In the genomic region with DNA sequence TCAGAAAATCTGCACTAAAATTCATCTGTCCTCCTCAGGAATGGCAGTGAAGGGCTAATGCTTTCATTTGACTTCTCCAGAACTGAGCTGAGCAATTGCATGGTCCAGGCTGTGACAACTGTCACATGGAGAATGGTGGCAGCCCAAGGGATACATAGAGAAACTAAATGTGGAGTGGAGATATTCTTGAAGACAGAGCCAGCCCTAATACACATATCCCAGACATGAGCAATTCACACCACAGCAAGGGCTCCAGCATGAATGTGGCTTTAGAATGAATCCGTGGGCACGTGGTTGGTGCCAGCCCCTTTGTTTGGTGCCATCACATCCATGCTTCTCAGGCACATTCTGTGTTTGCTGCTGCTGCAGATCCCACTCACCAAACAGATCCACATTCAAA, we compare ENCODE assay signal across 28 cellular contexts.
"Had no signal": no experiment of that assay in that cellular context is flagged by ENCODE, and none has a peak within 500 bp of the region (broad histone marks: within the 10 kb centered on the region; RNA-seq: fewer than 3 reads in every experiment).

No MANE protein-coding gene starts in this region.

- H3K9me3 ChIP-seq: neutrophil, pancreas, prostate gland, right lobe of liver, sigmoid colon, spleen, stomach, thoracic aorta, thyroid gland, tibial nerve, upper lobe of left lung, vagina had no signal

- H3K27me3 ChIP-seq: neutrophil, pancreas, right lobe of liver, sigmoid colon, spleen, stomach, thyroid gland, tibial nerve, upper lobe of left lung, vagina had no signal

- H3K4me2 ChIP-seq: smooth muscle cell had no signal

- ATAC-seq: naive thymus-derived CD8-positive, alpha-beta T cell; natural killer cell treated with Interleukin-12 subunit alpha and Interleukin-12 subunit beta and Interleukin-15 and Interleukin-18, amount 100 ng/mL, for 72 hours; pancreas; right cardiac atrium; right lobe of liver; stimulated activated effector memory CD8-positive, alpha-beta T cell treated with anti-CD3 and anti-CD28 coated beads, Interleukin-12 subunit alpha, Interleukin-12 subunit beta, amount 100 ng/mL, for 72 hours; stimulated activated naive B cell treated with anti-CD40 and anti-IgM and Interleukin-4, amounts not matched to agents 10 μg/mL and 1 μg/mL and 100 μg/mL, for 72 hours had no signal

- H3K27ac ChIP-seq: neutrophil, pancreas, prostate gland, right lobe of liver, sigmoid colon, skin epidermis, spleen, stomach, thoracic aorta, thyroid gland, tibial nerve, upper lobe of left lung, vagina had no signal

- H3K36me3 ChIP-seq: neutrophil, pancreas, prostate gland, right lobe of liver, sigmoid colon, spleen, stomach, thoracic aorta, thyroid gland, tibial nerve, upper lobe of left lung, vagina had no signal

- FAIRE-seq: pancreas, urothelium cell line had no signal

- H3K4me1 ChIP-seq: prostate gland, right lobe of liver, sigmoid colon, spleen, stomach, thyroid gland, tibial nerve, upper lobe of left lung, vagina had no signal

- DNase-seq: naive thymus-derived CD8-positive, alpha-beta T cell; nephron progenitor cell; nucleus accumbens; pancreas; right cardiac atrium; right lobe of liver; sigmoid colon; spleen; stimulated activated CD4-positive, alpha-beta T cell treated with anti-CD3 and anti-CD28 coated beads, Interleukin-12 subunit alpha, Interleukin-12 subunit beta, amount 100 ng/mL, for 4 hours; stimulated activated CD4-positive, alpha-beta T cell treated with anti-CD3 and anti-CD28 coated beads, Interleukin-2, amount 100 ng/mL, for 24 hours; stimulated activated CD4-positive, alpha-beta T cell treated with anti-CD3 and anti-CD28 coated beads, Interleukin-2, amount 100 ng/mL, for 48 hours; stimulated activated CD4-positive, alpha-beta T cell treated with anti-CD3 and anti-CD28 coated beads, Interleukin-4, amount 100 ng/mL, for 24 hours; stimulated activated naive B cell treated with anti-CD40 and anti-IgM and Interleukin-4, amounts not matched to agents 10 μg/mL and 1 μg/mL and 100 μg/mL, for 72 hours; stimulated activated naive CD4-positive, alpha-beta T cell treated with Interleukin-2 at 50 U/mL for 16 hours; stomach; thyroid gland; trophoblast cell; upper lobe of left lung had no signal

- H3K4me3 ChIP-seq: pancreas, prostate gland, right lobe of liver, sigmoid colon, skin epidermis, smooth muscle cell, spleen, stomach, thoracic aorta, thyroid gland, tibial nerve, upper lobe of left lung, vagina had no signal
